In the genomic region with DNA sequence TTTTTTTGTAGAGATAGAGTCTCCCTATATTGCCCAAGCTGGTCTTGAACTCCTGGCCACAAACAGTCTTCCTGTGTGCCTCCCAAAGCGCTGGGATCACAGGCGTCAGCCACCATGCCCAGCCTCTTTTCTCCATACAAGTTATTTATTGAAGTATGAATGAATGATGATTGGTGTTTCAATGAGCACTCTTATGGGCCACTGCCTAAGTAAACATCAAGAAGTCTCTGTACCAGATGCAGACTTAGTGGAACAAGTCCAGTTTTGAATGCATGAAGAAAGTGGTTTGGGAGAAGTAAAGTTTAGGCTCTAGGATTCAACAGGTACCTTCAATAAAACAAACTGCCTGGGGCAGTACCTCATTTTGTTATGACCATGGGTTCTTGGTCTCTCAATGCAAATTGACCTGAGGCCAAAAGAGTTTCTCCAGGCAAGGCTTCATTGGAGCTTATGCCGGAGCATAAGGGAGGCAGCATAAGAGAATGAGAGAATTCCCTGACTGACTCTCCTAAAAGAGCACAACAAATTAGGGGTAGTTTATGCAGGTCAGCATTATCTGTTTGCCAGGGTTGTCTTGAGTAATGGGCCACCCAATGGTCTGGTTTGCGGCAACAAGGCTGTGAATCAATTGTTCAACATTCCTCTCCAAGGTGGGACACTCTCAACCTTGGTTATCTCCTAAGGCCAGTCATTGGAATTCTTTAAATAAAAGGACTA, we compare ENCODE assay signal across 9 cellular contexts. TPM values are rescaled to one million over a fixed set of nuclear protein-coding genes. Genes with fewer than 3 reads are reported as not detected.
A peak's percentile ranks its signal among the peaks of the same experiment; 100 is the strongest.
DNase-seq lines count a peak whose midpoint lies in the region; ATAC-seq, FAIRE-seq and TF ChIP-seq lines count a peak whose summit lies in the region.
"Had no signal": no experiment of that assay in that cellular context is flagged by ENCODE, and none has a peak within 500 bp of the region (broad histone marks: within the 10 kb centered on the region; RNA-seq: fewer than 3 reads in every experiment).

No MANE protein-coding gene starts in this region.

- POLR2A ChIA-PET in CD8-positive, alpha-beta memory T cell (lab: Charles Lee): no interaction called here

- no peak overlapping the region for H3K23ac ChIP-seq in neuronal stem cell (ENCODE audit: low read depth, low read length, poor library complexity)

- H3K27me3 ChIP-seq in CD8-positive, alpha-beta memory T cell (ENCODE audit: insufficient read depth, low read length, poor library complexity, severe bottlenecking): no peaks in the 10 kb centered on the region
- no peaks in the 10 kb centered on the region for H3K27me3 ChIP-seq in effector memory CD4-positive, alpha-beta T cell (replicated peaks; ENCODE audit: control insufficient read depth, insufficient read depth, low read length, poor library complexity, severe bottlenecking)
- H3K27me3 ChIP-seq in neuronal stem cell (ENCODE audit: control insufficient read depth in 3 of 3, insufficient read depth in 3 of 3, low read depth in 1 of 3, low read length in 3 of 3): no peaks in the 10 kb centered on the region
- no peaks in the 10 kb centered on the region for H3K27me3 ChIP-seq in small intestine (ENCODE audit: control insufficient read depth in 2 of 2, insufficient read depth in 2 of 2, low read length in 2 of 2)

- no peaks in the 10 kb centered on the region for H3K36me3 ChIP-seq in CD8-positive, alpha-beta memory T cell (ENCODE audit: insufficient read depth, low read length)
- H3K36me3 ChIP-seq in effector memory CD4-positive, alpha-beta T cell (ENCODE audit: control insufficient read depth, insufficient read depth, low read length): no peaks in the 10 kb centered on the region
- H3K36me3 ChIP-seq in neuronal stem cell (replicated peaks in 1 of 2; ENCODE audit: control insufficient read depth in 2 of 2, insufficient read depth in 2 of 2, low read length in 2 of 2): peaks cover 0 to 13% of the 10 kb centered on the region in 2 donors
- no peaks in the 10 kb centered on the region for H3K36me3 ChIP-seq in small intestine (ENCODE audit: control insufficient read depth in 2 of 2, insufficient read depth in 2 of 2, low read length in 2 of 2)

- H3K4me1 ChIP-seq in CD8-positive, alpha-beta memory T cell (ENCODE audit: insufficient read depth, low read length): peaks cover 32% of the 10 kb centered on the region
- H3K4me1 ChIP-seq in effector memory CD4-positive, alpha-beta T cell (ENCODE audit: control insufficient read depth, insufficient read depth, low read length, poor library complexity, severe bottlenecking): peaks cover 11% of the 10 kb centered on the region
- H3K4me1 ChIP-seq in neuronal stem cell (ENCODE audit: control insufficient read depth in 2 of 2, insufficient read depth in 1 of 2, low read depth in 1 of 2, low read length in 2 of 2) (peaks cover 0 to 5% of the 10 kb centered on the region in 2 donors), small intestine (ENCODE audit: control insufficient read depth in 2 of 2, insufficient read depth in 1 of 2, low read depth in 1 of 2, low read length in 1 of 2) (peaks cover 6% of the 10 kb centered on the region in 2 donors)

- FAIRE-seq in small intestine (lab: Jason Lieb, UNC) (no peak), GM12892 (lab: Jason Lieb, UNC) (no peak)

- H3K18ac ChIP-seq in neuronal stem cell (ENCODE audit: low read length): no peak overlapping the region

- no peak overlapping the region for H4K8ac ChIP-seq in neuronal stem cell (ENCODE audit: low read depth, low read length)

- H3K36me3 Mint-ChIP-seq in CD8-positive, alpha-beta memory T cell: peaks cover 0 to 11% (median 0%) of the 10 kb centered on the region in 3 donors

- ATAC-seq in GM18511 (IDR thresholded peaks at IDR 0.05; ENCODE audit: unreplicated experiment): no peak

- H3K27ac ChIP-seq in CD8-positive, alpha-beta memory T cell (ENCODE audit: low read depth, low read length): peak overlapping the region; percentile 78
- peak overlapping the region; percentile 81 for H3K27ac ChIP-seq in effector memory CD4-positive, alpha-beta T cell (ENCODE audit: insufficient read depth, low read length, poor library complexity, severe bottlenecking)
- H3K27ac ChIP-seq in neuronal stem cell (replicated peaks; ENCODE audit: low read length): no peak overlapping the region
- H3K27ac ChIP-seq in small intestine (ENCODE audit: low read depth in 1 of 2, low read length in 1 of 2): peak overlapping the region in 1 of 2 donors; percentile 77

- no peak overlapping the region for H3K4me2 ChIP-seq in neuronal stem cell (ENCODE audit: insufficient read depth, low read length, poor library complexity, severe bottlenecking)

- H3K27ac Mint-ChIP-seq in CD8-positive, alpha-beta memory T cell: peak overlapping the region; percentile 85 to 98 (median 92)

- H3K14ac ChIP-seq in neuronal stem cell (ENCODE audit: low read length): no peak overlapping the region

- no peak overlapping the region for H2BK12ac ChIP-seq in neuronal stem cell (ENCODE audit: low read length)

- DNase-seq in CD8-positive, alpha-beta memory T cell: no peak
- DNase-seq in MV-4-11 (lab: John Stamatoyannopoulos, UW) (peak; percentile 4), neuronal stem cell (ENCODE audit: low spot score) (no peak), small intestine (no peak), DMS114 treated with DMSO at 0.1 percent for 48 hours (lab: John Stamatoyannopoulos, UW; ENCODE audit: unreplicated experiment) (no peak), GM12892 (ENCODE audit: insufficient read length) (no peak)
- DNase-seq in effector memory CD4-positive, alpha-beta T cell: no peak
- DNase-seq: activated CD4-positive, alpha-beta T cell treated with anti-CD3 and anti-CD28 coated beads, Interleukin-2, amount 50 U/mL, for 1 hour had no signal

- no peaks in the 10 kb centered on the region for H3K9me3 ChIP-seq in CD8-positive, alpha-beta memory T cell (ENCODE audit: low read length)
- no peaks in the 10 kb centered on the region for H3K9me3 ChIP-seq in effector memory CD4-positive, alpha-beta T cell (ENCODE audit: control insufficient read depth, low read length)
- H3K9me3 ChIP-seq in neuronal stem cell (replicated peaks in 1 of 2; ENCODE audit: control insufficient read depth in 2 of 2, insufficient read depth in 1 of 2, low read depth in 1 of 2, low read length in 2 of 2) (peaks cover 0 to 13% of the 10 kb centered on the region in 2 donors), small intestine (ENCODE audit: control insufficient read depth, low read depth) (no peaks in the 10 kb centered on the region)

- peaks cover 36 to 61% (median 48%) of the 10 kb centered on the region in 3 donors for H3K4me1 Mint-ChIP-seq in CD8-positive, alpha-beta memory T cell

- peak overlapping the region; percentile 87 to 97 (median 88) for H3K4me3 Mint-ChIP-seq in CD8-positive, alpha-beta memory T cell

- no peak for TF ChIP-seq POLR2A in GM12892 (IDR thresholded peaks at IDR 0.05; ENCODE audit: low read depth, low read length)

- no peak overlapping the region for H2AK5ac ChIP-seq in neuronal stem cell (ENCODE audit: low read depth, low read length)

- no peak overlapping the region for H2BK5ac ChIP-seq in neuronal stem cell (ENCODE audit: low read length)

- no peak overlapping the region for H4K91ac ChIP-seq in neuronal stem cell (ENCODE audit: low read depth, low read length, poor library complexity)

- H2BK120ac ChIP-seq in neuronal stem cell (ENCODE audit: low read depth, low read length): no peak overlapping the region

- H3K9ac ChIP-seq in neuronal stem cell (ENCODE audit: low read depth, low read length, poor library complexity): no peak overlapping the region

- no peak overlapping the region for H2BK15ac ChIP-seq in neuronal stem cell (ENCODE audit: low read length)

- peaks cover 0 to 5% (median 0%) of the 10 kb centered on the region in 5 donors for H3K9me3 Mint-ChIP-seq in CD8-positive, alpha-beta memory T cell

- no peak overlapping the region for H3K4ac ChIP-seq in neuronal stem cell (ENCODE audit: low read length)

- no peaks in the 10 kb centered on the region for H3K79me1 ChIP-seq in neuronal stem cell (ENCODE audit: low read depth, low read length)

- H2AFZ ChIP-seq in neuronal stem cell (ENCODE audit: low read length): peak overlapping the region; percentile 91

- CTCF ChIA-PET in CD8-positive, alpha-beta memory T cell (lab: Charles Lee): interaction anchor here (1.8 to 4.3 kb wide), 2 partner anchors 15 to 18 kb away, joined by 5 to 44 read pairs; partner anchors contain the start of gene CGRRF1

- peaks cover 0 to 7% of the 10 kb centered on the region in 2 donors for H3K27me3 Mint-ChIP-seq in CD8-positive, alpha-beta memory T cell

- WGBS in neuronal stem cell (ENCODE audit: extremely low coverage in 2 of 2, insufficient read length in 2 of 2, insufficient replicate concordance in 1 of 2), 2 donors: no CpG with 5 or more reads among the region's 4 CpGs
- 85 to 90% (median 90%) methylated on average over 4 of the region's 4 CpGs for WGBS in small intestine, 3 donors

- H3K4me3 ChIP-seq in CD8-positive, alpha-beta memory T cell (ENCODE audit: low read length): peak overlapping the region; percentile 69
- peak overlapping the region; percentile 89 for H3K4me3 ChIP-seq in effector memory CD4-positive, alpha-beta T cell (ENCODE audit: insufficient read depth, low read depth, low read length, poor library complexity, severe bottlenecking)
- H3K4me3 ChIP-seq in neuronal stem cell (ENCODE audit: low read length in 2 of 2): no peak overlapping the region
- no peak overlapping the region for H3K4me3 ChIP-seq in small intestine (ENCODE audit: low read depth in 1 of 2, low read length in 2 of 2)

RNA-seq across cellular contexts. Expression of gene GMFB, which starts 1.1 kb away (rescaled TPM):
- 10 to 100 TPM; 56.4 to 61.3 TPM for total RNA-seq in CD8-positive, alpha-beta memory T cell
- 18.2 TPM for polyA plus RNA-seq in CD8-positive, alpha-beta memory T cell
- 54.7 TPM for polyA plus RNA-seq in neuronal stem cell (2013, experiment 1 of 2)
- 55.2 TPM for polyA plus RNA-seq in neuronal stem cell (2013, experiment 2 of 2)
- 10 to 100 TPM; 25.9 to 38.0 (median 29.1) TPM for polyA plus RNA-seq in small intestine
- 30.9 TPM for polyA plus RNA-seq in GM12892 (2012; ENCODE audit: missing spikeins)

RNA-seq across cellular contexts. Expression of gene CGRRF1, which starts 19.8 kb away (rescaled TPM):
- 10 to 100 TPM; 13.3 to 15.3 TPM for total RNA-seq in CD8-positive, alpha-beta memory T cell
- polyA plus RNA-seq in CD8-positive, alpha-beta memory T cell: 27.3 TPM
- polyA plus RNA-seq in neuronal stem cell (2013, experiment 1 of 2): 18.5 TPM
- polyA plus RNA-seq in neuronal stem cell (2013, experiment 2 of 2): 20.2 TPM
- polyA plus RNA-seq in small intestine: 10 to 100 TPM; 11.9 to 16.5 (median 15.8) TPM
- polyA plus RNA-seq in GM12892 (2012; ENCODE audit: missing spikeins): 12.3 TPM

RNA-seq across cellular contexts. Expression of gene CNIH1, which starts 48.7 kb away (rescaled TPM):
- total RNA-seq in CD8-positive, alpha-beta memory T cell: 100 to 1,000 TPM in 1 of 2 experiments, 10 to 100 TPM in 1; 87.1 to 104 TPM
- polyA plus RNA-seq in CD8-positive, alpha-beta memory T cell: 84.9 TPM
- 141 TPM for polyA plus RNA-seq in neuronal stem cell (2013, experiment 1 of 2)
- polyA plus RNA-seq in neuronal stem cell (2013, experiment 2 of 2): 128 TPM
- 100 to 1,000 TPM in 2 of 3 donors, 10 to 100 TPM in 1; 70.7 to 201 (median 126) TPM for polyA plus RNA-seq in small intestine
- 84.4 TPM for polyA plus RNA-seq in GM12892 (2012; ENCODE audit: missing spikeins)

Comparison
In these comparisons a context has a peak if more than half of its experiments do, and no peak if none do; other contexts are left out.
1. H3K4me3 ChIP-seq: peak in CD8-positive, alpha-beta memory T cell (single experiment) and effector memory CD4-positive, alpha-beta T cell (single experiment); none in neuronal stem cell (0 of 2) and small intestine (0 of 2).